8 cellular contexts compared by ENCODE assay signal in the genomic region with DNA sequence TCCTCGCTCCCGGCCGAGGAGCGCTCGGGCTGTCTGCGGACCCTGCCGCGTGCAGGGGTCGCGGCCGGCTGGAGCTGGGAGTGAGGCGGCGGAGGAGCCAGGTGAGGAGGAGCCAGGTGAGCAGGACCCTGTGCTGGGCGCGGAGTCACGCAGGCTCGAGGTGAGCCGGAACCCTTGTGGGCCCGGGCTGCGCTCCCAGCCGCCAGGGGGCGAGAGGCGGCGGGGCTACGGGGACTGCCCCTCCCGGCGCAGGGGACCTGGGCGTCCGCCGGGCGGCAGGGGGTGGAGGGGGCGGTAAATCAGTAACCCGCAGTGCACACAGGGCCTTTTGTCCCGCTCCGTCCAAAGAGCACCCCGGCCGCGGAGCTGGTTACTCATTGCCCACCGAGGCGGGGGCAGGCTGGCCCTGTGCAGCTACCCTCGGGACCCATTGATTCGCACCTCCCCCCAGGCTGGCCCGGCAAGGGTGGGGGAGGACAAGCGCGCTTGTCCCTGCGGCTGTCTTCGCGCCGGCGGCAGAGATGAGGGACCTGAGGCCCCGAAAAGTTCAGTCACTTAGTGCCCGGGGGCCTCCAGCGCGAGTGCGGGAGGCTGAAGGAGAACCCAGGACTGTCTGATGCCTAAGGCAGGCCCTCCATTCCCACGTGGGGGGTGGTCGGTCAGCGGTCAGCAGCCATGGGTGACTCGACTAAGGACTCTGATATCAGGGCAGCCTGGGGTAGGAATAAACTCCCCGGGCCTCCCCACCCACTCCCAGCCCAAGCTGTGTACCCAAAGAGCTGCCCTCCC. TPM values are rescaled to one million over a fixed set of nuclear protein-coding genes. Genes with fewer than 3 reads are reported as not detected.
A peak's percentile ranks its signal among the peaks of the same experiment; 100 is the strongest.
DNase-seq lines count a peak whose midpoint lies in the region; ATAC-seq lines count a peak whose summit lies in the region.

No MANE protein-coding gene starts in this region.

- H3K4me3 ChIP-seq in Karpas-422 (ENCODE audit: low read length): peak overlapping the region; percentile 58

- H3K27me3 ChIP-seq in Karpas-422 (ENCODE audit: low read length): no peaks in the 10 kb centered on the region

- H3K4me1 ChIP-seq in Karpas-422 (ENCODE audit: low read length): peaks cover 24% of the 10 kb centered on the region

- intact Hi-C loops in dendritic cell treated with granulocyte-macrophage colony-stimulating factor and Interleukin-4, amounts not matched to agents 40 ng/mL and 50 ng/mL, for 4 days (cut with micrococcal nuclease): no loop called here

- no peaks in the 10 kb centered on the region for H3K36me3 ChIP-seq in Karpas-422 (ENCODE audit: insufficient read depth, low read length)

- ATAC-seq in GM21515 (IDR thresholded peaks at IDR 0.05; ENCODE audit: unreplicated experiment): peak; percentile 53
- peak; percentile 77 to 81 for ATAC-seq in activated CD4-positive, CD25-positive, alpha-beta regulatory T cell treated with anti-CD3 and anti-CD28 coated beads, Interleukin-2, amount 50 U/mL, for 24 hours

- H3K36me3 Mint-ChIP-seq in dendritic cell treated with granulocyte-macrophage colony-stimulating factor and Interleukin-4, amounts not matched to agents 40 ng/mL and 50 ng/mL, for 4 days (ENCODE audit: low read depth): no peaks in the 10 kb centered on the region

- DNase-seq in D341Med (ENCODE audit: low spot score): peak; percentile 91
- DNase-seq in Karpas-422: peak; percentile 85
- peak; percentile 92 for DNase-seq in mucosa of gallbladder (ENCODE audit: low spot score)
- peak; percentile 14 to 18 for DNase-seq in stimulated activated CD8-positive, alpha-beta memory T cell treated with anti-CD3 and anti-CD28 coated beads, Interleukin-7, amount 100 ng/mL, for 1 hour (ENCODE audit: low read depth in 2 of 2)
- DNase-seq in ecto neural progenitor cell (ENCODE audit: low spot score): no peak

- H2AFZ ChIP-seq in Karpas-422 (ENCODE audit: low read length): peak overlapping the region; percentile 94

- no peaks in the 10 kb centered on the region; the same call in 1 of the 2 replicates for H4K20me1 ChIP-seq in Karpas-422 (ENCODE audit: insufficient read depth, low read depth, low read length)

- H3K4me1 Mint-ChIP-seq in dendritic cell treated with granulocyte-macrophage colony-stimulating factor and Interleukin-4, amounts not matched to agents 40 ng/mL and 50 ng/mL, for 4 days (ENCODE audit: low read depth): peaks cover 11% of the 10 kb centered on the region

- peak overlapping the region; percentile 43 for H3K9ac ChIP-seq in Karpas-422 (ENCODE audit: low read length)

- no peak overlapping the region for H3K27ac Mint-ChIP-seq in dendritic cell treated with granulocyte-macrophage colony-stimulating factor and Interleukin-4, amounts not matched to agents 40 ng/mL and 50 ng/mL, for 4 days

- no peaks in the 10 kb centered on the region for H3K9me2 ChIP-seq in Karpas-422 (replicated peaks; ENCODE audit: insufficient read depth, low read length)

- H3K4me3 Mint-ChIP-seq in dendritic cell treated with granulocyte-macrophage colony-stimulating factor and Interleukin-4, amounts not matched to agents 40 ng/mL and 50 ng/mL, for 4 days: peak overlapping the region; percentile 44

- no peak overlapping the region for H3K27ac ChIP-seq in Karpas-422 (ENCODE audit: low read length)

- peaks cover 41% of the 10 kb centered on the region for H3K27me3 Mint-ChIP-seq in dendritic cell treated with granulocyte-macrophage colony-stimulating factor and Interleukin-4, amounts not matched to agents 40 ng/mL and 50 ng/mL, for 4 days

- peak overlapping the region; percentile 60 for H3K4me2 ChIP-seq in Karpas-422 (ENCODE audit: low read depth, low read length, poor library complexity, severe bottlenecking)

- no peaks in the 10 kb centered on the region for H3K9me3 Mint-ChIP-seq in dendritic cell treated with granulocyte-macrophage colony-stimulating factor and Interleukin-4, amounts not matched to agents 40 ng/mL and 50 ng/mL, for 4 days

- H3K79me2 ChIP-seq in Karpas-422 (ENCODE audit: low read length): no peaks in the 10 kb centered on the region

- no peaks in the 10 kb centered on the region for H3K9me3 ChIP-seq in Karpas-422 (ENCODE audit: low read length)

RNA-seq across cellular contexts. Expression of gene FGFR4, which starts 0.4 kb away (rescaled TPM):
- total RNA-seq in Karpas-422 (2014; rRNA removed; shearing (Covaris generic); ENCODE audit: low replicate concordance): 2.4 and 3.6 TPM in 2 replicates
- 233 TPM for total RNA-seq in mucosa of gallbladder

RNA-seq across cellular contexts. Expression of gene NSD1, which starts 46.5 kb away (rescaled TPM):
- 70.9 and 76.5 TPM in 2 replicates for total RNA-seq in Karpas-422 (2014; rRNA removed; shearing (Covaris generic); ENCODE audit: low replicate concordance)
- 82.1 TPM for total RNA-seq in mucosa of gallbladder

Comparison
In these comparisons a context has a peak if more than half of its experiments do, and no peak if none do; other contexts are left out.
1. RNA of gene FGFR4, which starts 0.4 kb away (total RNA-seq): 233 TPM in mucosa of gallbladder (single experiment); 2.4 to 3.6 TPM in Karpas-422; every median in the first group is over 10 times any median in the second.